ENCODE assay signal across 9 cellular contexts in the genomic region with DNA sequence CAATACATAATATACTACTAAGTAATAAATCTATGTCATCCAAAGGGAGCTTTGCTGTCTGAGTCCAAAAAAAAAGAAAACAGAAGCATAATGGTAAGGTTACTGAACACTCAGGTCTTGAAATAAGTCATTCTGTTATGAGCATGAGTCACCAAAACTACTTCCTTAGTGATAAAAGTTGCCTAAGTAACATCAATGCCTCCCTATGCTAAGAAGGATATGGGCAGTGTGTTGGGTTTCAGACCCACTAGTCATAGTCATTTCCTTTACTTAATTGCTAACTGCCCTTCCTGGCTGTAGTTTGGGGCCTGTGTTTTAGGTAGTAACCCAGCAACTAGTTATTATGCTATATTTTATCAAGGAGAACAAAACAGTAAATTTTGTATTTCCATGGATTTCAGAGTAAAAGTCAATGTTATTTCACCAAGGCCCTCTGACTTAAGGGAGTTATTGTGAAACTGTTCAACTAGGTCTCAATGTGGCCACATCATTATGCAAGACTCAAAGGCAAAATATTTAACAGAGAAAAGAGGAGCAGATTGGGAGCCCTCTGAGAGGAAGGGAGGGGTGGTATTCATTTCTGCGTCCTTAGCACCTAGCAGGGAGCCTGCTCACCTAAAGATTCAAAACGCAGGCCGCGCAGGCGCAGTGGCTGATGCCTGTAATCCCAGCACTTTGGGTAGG. TPM values are rescaled to one million over a fixed set of nuclear protein-coding genes. Genes with fewer than 3 reads are reported as not detected.
DNase-seq lines count a peak whose midpoint lies in the region; ATAC-seq and TF ChIP-seq lines count a peak whose summit lies in the region.
"Had no signal": no experiment of that assay in that cellular context is flagged by ENCODE, and none has a peak within 500 bp of the region (broad histone marks: within the 10 kb centered on the region; RNA-seq: fewer than 3 reads in every experiment).

No MANE protein-coding gene starts in this region.

- POLR2A ChIA-PET in activated B cell treated with CpG ODN at 0.5 μM for 24 hours (lab: Charles Lee) = interaction anchor here (0.7 to 2.9 kb wide), 6 partner anchors 10 to 399 kb away, joined by 3 to 59 read pairs (median 7); a partner anchor contains a TSS

- TF ChIP-seq POLR2A in gastroesophageal sphincter (IDR thresholded peaks at IDR 0.05) = no peak

- ATAC-seq in GM21381 (IDR thresholded peaks at IDR 0.05; ENCODE audit: unreplicated experiment) = peak; percentile 100
- ATAC-seq in HG03565 (IDR thresholded peaks at IDR 0.05; ENCODE audit: unreplicated experiment) = peak; percentile 100
- ATAC-seq in activated B cell treated with CpG ODN at 0.5 μM for 24 hours (ENCODE audit: low read depth) = peak; percentile 96
- ATAC-seq in gastroesophageal sphincter = peak; percentile 92

- H3K27ac ChIP-seq in gastroesophageal sphincter = peak overlapping the region in 3 of 4 donors; percentile 71 to 80 (median 74)
- H3K27ac ChIP-seq in skin epidermis = peak overlapping the region in 20 of 21 experiments; percentile 52 to 92 (median 84)
- H3K27ac ChIP-seq: VCaP had no signal

- H3K9me3 Mint-ChIP-seq in activated B cell treated with CpG ODN at 0.5 μM for 24 hours = no peaks in the 10 kb centered on the region

- CTCF ChIA-PET in activated B cell treated with CpG ODN at 0.5 μM for 24 hours (lab: Charles Lee) = interaction anchor here (1.8 to 2.0 kb wide), 3 partner anchors 10 to 15 kb away, joined by 5 to 7 read pairs (median 6); a partner anchor contains a TSS

- no peaks in the 10 kb centered on the region for H3K27me3 Mint-ChIP-seq in activated B cell treated with CpG ODN at 0.5 μM for 24 hours

- TF ChIP-seq EP300 in gastroesophageal sphincter (IDR thresholded peaks at IDR 0.05) = no peak

- peak overlapping the region; percentile 46 for H3K4me3 Mint-ChIP-seq in activated B cell treated with CpG ODN at 0.5 μM for 24 hours

- no peak overlapping the region for H3K4me3 ChIP-seq in gastroesophageal sphincter
- no peak overlapping the region for H3K4me3 ChIP-seq in skin epidermis

- H3K27ac Mint-ChIP-seq in activated B cell treated with CpG ODN at 0.5 μM for 24 hours = peak overlapping the region; percentile 90

- 89 to 94% methylated on average over 5 of the region's 5 CpGs for WGBS in gastroesophageal sphincter (ENCODE audit: low coverage in 1 of 2), 2 donors

- no peaks in the 10 kb centered on the region for H3K27me3 ChIP-seq in gastroesophageal sphincter

- TF ChIP-seq CTCF in activated B cell treated with CpG ODN at 0.5 μM for 24 hours (IDR thresholded peaks at IDR 0.05) = no peak
- TF ChIP-seq CTCF in gastroesophageal sphincter (IDR thresholded peaks at IDR 0.05) = no peak

- no peaks in the 10 kb centered on the region for H3K9me3 ChIP-seq in gastroesophageal sphincter

- no peaks in the 10 kb centered on the region for H3K36me3 ChIP-seq in gastroesophageal sphincter

- peaks cover 24% of the 10 kb centered on the region for H3K4me1 Mint-ChIP-seq in activated B cell treated with CpG ODN at 0.5 μM for 24 hours

- H3K36me3 Mint-ChIP-seq in activated B cell treated with CpG ODN at 0.5 μM for 24 hours (ENCODE audit: low read depth) = peaks cover 18% of the 10 kb centered on the region

- DNase-seq in EL = peak; percentile 93
- no peak for DNase-seq in activated B cell treated with CpG ODN at 0.5 μM for 24 hours
- no peak for DNase-seq in NCI-H345 (lab: John Stamatoyannopoulos, UW)
- no peak for DNase-seq in occipital lobe (lab: John Stamatoyannopoulos, UW)

- peaks cover 0 to 13% (median 8%) of the 10 kb centered on the region in 3 donors for H3K4me1 ChIP-seq in gastroesophageal sphincter

- intact Hi-C loops in activated B cell treated with CpG ODN at 0.5 μM for 24 hours (cut with micrococcal nuclease) = loop anchor here (1.0 kb wide), 3 partner anchors 10 to 15 kb away; a partner anchor contains a TSS

RNA-seq across cellular contexts. Expression of a gene that starts 11.7 kb away (rescaled TPM):
- total RNA-seq in activated B cell treated with CpG ODN at 0.5 μM for 24 hours = 796 and 798 TPM in 2 replicates
- 1,000 to 10,000 TPM; 1,560 to 2,767 (median 2,026) TPM for total RNA-seq in gastroesophageal sphincter
- total RNA-seq in occipital lobe = 289 TPM

RNA-seq across cellular contexts. Expression of a gene that starts 14.9 kb away (rescaled TPM):
- total RNA-seq in activated B cell treated with CpG ODN at 0.5 μM for 24 hours (15.0 and 19.9 TPM in 2 replicates), gastroesophageal sphincter (1 to 10 TPM; 4.5 to 6.4 (median 5.3) TPM), occipital lobe (39.3 TPM)
